ENCODE assay signal across 8 cellular contexts in genomic region chr1:233790662-233791371, GRCh38.
DNase-seq lines count a peak whose midpoint lies in the region; ATAC-seq and TF ChIP-seq lines count a peak whose summit lies in the region.

No MANE protein-coding gene starts in this region.

- H3F3A ChIP-seq in PC-3 (ENCODE audit: low read length, unreplicated experiment) = no peaks in the 10 kb centered on the region

- peak; percentile 96 for ATAC-seq in GM21786 (IDR thresholded peaks at IDR 0.05; ENCODE audit: unreplicated experiment)
- ATAC-seq in PC-3 = peak; percentile 87

- CTCF ChIA-PET in PC-3 (lab: Charles Lee) = interaction anchor here (0.6 to 1.4 kb wide), 5 partner anchors 114 to 350 kb away, joined by 3 to 11 read pairs (median 4); partner anchors contain the start of gene SLC35F3

- no TSS peak for BruUV-seq in PC-3 (replicated peaks; lab: Mats Ljungman, UMichigan)

- H3K36me3 ChIP-seq in Karpas-422 (ENCODE audit: insufficient read depth, low read length) = no peaks in the 10 kb centered on the region
- H3K36me3 ChIP-seq in PC-3 (ENCODE audit: low read depth, low read length) = no peaks in the 10 kb centered on the region
- H3K36me3 ChIP-seq in left ventricle myocardium inferior = no peaks in the 10 kb centered on the region

- no peaks in the 10 kb centered on the region for H4K20me1 ChIP-seq in Karpas-422 (ENCODE audit: insufficient read depth, low read depth, low read length)
- no peaks in the 10 kb centered on the region for H4K20me1 ChIP-seq in PC-3 (ENCODE audit: low read length)

- POLR2A ChIA-PET in PC-3 (lab: Charles Lee; ENCODE audit: unreplicated experiment) = no interaction called here

- H3K27me3 ChIP-seq in Karpas-422 (ENCODE audit: low read length) (no peaks in the 10 kb centered on the region), PC-3 (ENCODE audit: low read length) (no peaks in the 10 kb centered on the region), left ventricle myocardium inferior (ENCODE audit: low read depth) (no peaks in the 10 kb centered on the region)

- H3K4me2 ChIP-seq in Karpas-422 (ENCODE audit: low read depth, low read length, poor library complexity, severe bottlenecking) (no peak overlapping the region), PC-3 (ENCODE audit: low read length) (no peak overlapping the region)

- peak; percentile 98 for TF ChIP-seq CTCF in PC-3 (conservative IDR thresholded peaks at IDR 0.05; ENCODE audit: low read depth, low read length)
- peak; percentile 86 for TF ChIP-seq CTCF in left ventricle myocardium inferior (IDR thresholded peaks at IDR 0.05; ENCODE audit: borderline replicate concordance)

- intact Hi-C loops in PC-3 (cut with micrococcal nuclease) = loop anchor here (1.0 to 5.0 kb wide), 11 partner anchors 84 to 486 kb away; partner anchors contain the start of gene SLC35F3
- intact Hi-C loops in left ventricle myocardium inferior (cut with micrococcal nuclease) = loop anchor here (10.0 kb wide), 1 partner anchor 346 kb away; no protein-coding TSS in a partner anchor

- H3K9me2 ChIP-seq in Karpas-422 (replicated peaks; ENCODE audit: insufficient read depth, low read length) = no peaks in the 10 kb centered on the region
- H3K9me2 ChIP-seq in PC-3 (replicated peaks; ENCODE audit: low read length) = no peaks in the 10 kb centered on the region

- H3K4me1 ChIP-seq in Karpas-422 (ENCODE audit: low read length) (no peaks in the 10 kb centered on the region), PC-3 (ENCODE audit: insufficient read depth, low read length) (peaks cover 12% of the 10 kb centered on the region), left ventricle myocardium inferior (no peaks in the 10 kb centered on the region)

- no peaks in the 10 kb centered on the region for H3K79me2 ChIP-seq in Karpas-422 (ENCODE audit: low read length)
- no peaks in the 10 kb centered on the region for H3K79me2 ChIP-seq in PC-3 (ENCODE audit: low read length)

- H2AFZ ChIP-seq in Karpas-422 (ENCODE audit: low read length) = no peak overlapping the region
- H2AFZ ChIP-seq in PC-3 (ENCODE audit: low read length) = no peak overlapping the region

- no peak overlapping the region for H3K27ac ChIP-seq in Karpas-422 (ENCODE audit: low read length)
- no peak overlapping the region for H3K27ac ChIP-seq in PC-3 (ENCODE audit: low read length)
- no peak overlapping the region for H3K27ac ChIP-seq in left ventricle myocardium inferior (replicated peaks)

- H3K4me3 ChIP-seq in Karpas-422 (ENCODE audit: low read length) (no peak overlapping the region), PC-3 (ENCODE audit: low read length) (no peak overlapping the region), left ventricle myocardium inferior (no peak overlapping the region)

- H3K9ac ChIP-seq in Karpas-422 (ENCODE audit: low read length) (no peak overlapping the region), PC-3 (ENCODE audit: low read length) (no peak overlapping the region)

- no peaks in the 10 kb centered on the region for H3K9me3 ChIP-seq in Karpas-422 (ENCODE audit: low read length)
- H3K9me3 ChIP-seq in PC-3 (ENCODE audit: low read length) = no peaks in the 10 kb centered on the region
- H3K9me3 ChIP-seq in left ventricle myocardium inferior (replicated peaks) = peaks cover 17% of the 10 kb centered on the region

- DNase-seq in GM04504 (ENCODE audit: low read depth) (peak; percentile 39), Karpas-422 (peak; percentile 82), PC-3 (peak; percentile 87), amniotic stem cell (lab: John Stamatoyannopoulos, UW) (peak; percentile 34), left ventricle myocardium inferior (no peak), pulmonary artery endothelial cell (ENCODE audit: low read depth, low spot score) (peak; percentile 5), ecto neural progenitor cell (ENCODE audit: low spot score) (no peak)

Comparison
In these comparisons a context has a peak if more than half of its experiments do, and no peak if none do; other contexts are left out.
1. DNase-seq: peak in GM04504 (single experiment), Karpas-422 (single experiment), PC-3 (single experiment), amniotic stem cell (single experiment) and pulmonary artery endothelial cell (single experiment); none in left ventricle myocardium inferior (single experiment) and ecto neural progenitor cell (single experiment).